Comparison of ENCODE assay signal across 32 cellular contexts in the genomic region with DNA sequence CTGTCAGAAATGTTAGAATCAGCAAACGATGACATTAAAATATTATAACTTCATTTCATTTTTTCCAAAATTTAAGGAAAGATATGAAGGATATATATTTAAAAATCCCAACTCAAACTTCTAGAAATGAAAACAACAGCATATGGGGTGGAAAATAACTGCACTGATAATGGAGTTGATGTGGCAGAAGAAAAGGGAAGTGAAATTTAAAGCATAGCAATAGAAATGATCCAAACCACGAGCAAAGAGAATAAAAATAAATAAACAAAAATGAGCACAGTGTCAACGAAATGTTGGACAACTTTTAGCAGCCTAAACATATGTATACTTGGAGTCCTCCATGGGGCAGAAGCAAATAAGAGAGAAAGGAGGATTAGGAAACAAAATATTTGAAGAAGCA.
DNase-seq lines count a peak whose midpoint lies in the region; ATAC-seq, FAIRE-seq and TF ChIP-seq lines count a peak whose summit lies in the region.
"Had no signal": no experiment of that assay in that cellular context is flagged by ENCODE, and none has a peak within 500 bp of the region (broad histone marks: within the 10 kb centered on the region; RNA-seq: fewer than 3 reads in every experiment).

No MANE protein-coding gene starts in this region.

- H3K27me3 ChIP-seq in OCI-LY1 (ENCODE audit: insufficient read depth, low read length): no peaks in the 10 kb centered on the region
- H3K27me3 ChIP-seq: Peyer's patch, right atrium auricular region had no signal

- H3K9me2 ChIP-seq in OCI-LY1 (ENCODE audit: low read depth, low read length): no peaks in the 10 kb centered on the region

- no peak overlapping the region for H3K4me2 ChIP-seq in OCI-LY1 (ENCODE audit: low read length)

- H2AFZ ChIP-seq in OCI-LY1 (ENCODE audit: low read length): no peak overlapping the region

- H3K9me3 ChIP-seq in OCI-LY1 (ENCODE audit: low read length): 0 out of 2 replicates have a peak, but pooled peaks cover 2% of the 10 kb centered on the region
- H3K9me3 ChIP-seq: Peyer's patch had no signal

- H3K36me3 ChIP-seq in OCI-LY1 (ENCODE audit: insufficient read depth, low read length): no peaks in the 10 kb centered on the region
- H3K36me3 ChIP-seq: left ventricle myocardium inferior, Peyer's patch, right atrium auricular region had no signal

- no peak for TF ChIP-seq POLR2A in GM12891 (IDR thresholded peaks at IDR 0.05; ENCODE audit: low read depth, low read length)

- no peak for FAIRE-seq in GM12891 (lab: Jason Lieb, UNC)
- FAIRE-seq: A204.1, GM18507 had no signal

- DNase-seq in GM12891 (ENCODE audit: insufficient read length, low spot score) (no peak), Ammon's horn (ENCODE audit: low spot score) (no peak), DMS 273 (lab: John Stamatoyannopoulos, UW; ENCODE audit: unreplicated experiment) (no peak), OCI-M2 (lab: John Stamatoyannopoulos, UW; ENCODE audit: unreplicated experiment) (no peak), T1000 (lab: John Stamatoyannopoulos, UW) (no peak)
- DNase-seq: activated CD4-positive, alpha-beta T cell treated with anti-CD3 and anti-CD28 coated beads for 36 hours; activated CD8-positive, alpha-beta memory T cell treated with anti-CD3 and anti-CD28 coated beads, Interleukin-2, amount 50 U/mL, for 48 hours; activated CD8-positive, alpha-beta T cell treated with anti-CD3 and anti-CD28 coated beads for 36 hours; activated naive CD4-positive, alpha-beta T cell treated with Interleukin-2 at 50 U/mL for 16 hours; CD4-positive, alpha-beta T cell; dermis blood vessel endothelial cell; DND-41; head of caudate nucleus; islet precursor cell; left ventricle myocardium inferior; NCI-H1092 treated with DMSO at 0.1 percent for 48 hours; NCI-H187; NCI-H2171; NCI-H510A treated with DMSO at 0.1 percent for 48 hours; Peyer's patch; SHP77; small intestine; stimulated activated naive CD4-positive, alpha-beta T cell had no signal

- peak overlapping the region; percentile 61 for H3K27ac ChIP-seq in OCI-LY1 (ENCODE audit: low read depth, low read length, poor library complexity, severe bottlenecking)
- H3K27ac ChIP-seq: left ventricle myocardium inferior, Peyer's patch, right atrium auricular region, VCaP had no signal

- H4K20me1 ChIP-seq in OCI-LY1 (ENCODE audit: insufficient read depth, low read length): no peaks in the 10 kb centered on the region

- H3K79me2 ChIP-seq in OCI-LY1 (ENCODE audit: insufficient read depth, low read length): no peaks in the 10 kb centered on the region

- peaks cover 53% of the 10 kb centered on the region for H3K4me1 ChIP-seq in OCI-LY1 (ENCODE audit: insufficient read depth, low read length, severe bottlenecking)
- H3K4me1 ChIP-seq: left ventricle myocardium inferior, Peyer's patch, right atrium auricular region had no signal

- ATAC-seq in GM19372 (IDR thresholded peaks at IDR 0.05; ENCODE audit: low read depth, unreplicated experiment) (peak; percentile 55), HG03159 (IDR thresholded peaks at IDR 0.05; ENCODE audit: unreplicated experiment) (peak; percentile 72)
- ATAC-seq: activated CD4-positive, alpha-beta T cell treated with anti-CD3 and anti-CD28 coated beads for 36 hours; activated CD8-positive, alpha-beta T cell treated with anti-CD3 and anti-CD28 coated beads for 36 hours; esophagus mucosa; HCT116 had no signal

- no peak overlapping the region for H3K9ac ChIP-seq in OCI-LY1 (ENCODE audit: low read length)

- no peaks in the 10 kb centered on the region for H3F3A ChIP-seq in OCI-LY1 (ENCODE audit: insufficient read depth, low read length)

- no peak for TF ChIP-seq CTCF in OCI-LY1 (IDR thresholded peaks at IDR 0.05; ENCODE audit: low read length)

- no peak overlapping the region for H3K4me3 ChIP-seq in OCI-LY1 (ENCODE audit: low read depth, low read length, poor library complexity, severe bottlenecking)
- H3K4me3 ChIP-seq: left ventricle myocardium inferior, Peyer's patch, right atrium auricular region had no signal

TF ChIP-seq in GM12891, 5 proteins besides CTCF, POLR2A, EP300 and RAD21:
- TF ChIP-seq PAX5 (IDR thresholded peaks at IDR 0.05; ENCODE audit: insufficient read depth, low read length, severe bottlenecking) (no peak), SPI1 (IDR thresholded peaks at IDR 0.05; ENCODE audit: low read depth, low read length) (peak; percentile 85)
